ENCODE assay signal across 25 cellular contexts in the genomic region with DNA sequence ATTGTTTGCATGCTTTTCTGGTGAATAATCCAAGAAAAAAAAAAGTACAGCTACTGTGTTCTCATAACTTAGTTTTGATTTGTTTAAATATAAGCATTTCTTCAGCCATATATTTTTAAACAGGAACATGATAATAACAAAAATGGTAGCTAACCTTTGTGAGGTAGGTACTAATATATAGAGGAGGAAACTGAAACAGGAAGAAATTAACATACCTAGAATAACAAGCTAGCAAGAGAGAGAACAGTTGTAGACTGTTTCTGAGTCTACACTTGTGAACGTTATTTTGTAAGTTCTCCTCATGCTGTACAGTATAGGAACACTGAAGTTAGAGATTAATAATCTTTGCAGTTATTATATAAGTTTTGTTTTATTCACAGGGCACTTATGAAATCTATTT. TPM values are rescaled to one million over a fixed set of nuclear protein-coding genes. Genes with fewer than 3 reads are reported as not detected.
DNase-seq lines count a peak whose midpoint lies in the region; ATAC-seq and TF ChIP-seq lines count a peak whose summit lies in the region.
"Had no signal": no experiment of that assay in that cellular context is flagged by ENCODE, and none has a peak within 500 bp of the region (broad histone marks: within the 10 kb centered on the region; RNA-seq: fewer than 3 reads in every experiment).

No MANE protein-coding gene starts in this region.

- H3K36me3 Mint-ChIP-seq in CD4-positive, alpha-beta T cell (ENCODE audit: low read depth), result peaks cover 53% of the 10 kb centered on the region
- H3K36me3 Mint-ChIP-seq in memory B cell, result peaks cover 19% of the 10 kb centered on the region

- H3K4me1 ChIP-seq in gastrocnemius medialis, result no peaks in the 10 kb centered on the region
- H3K4me1 ChIP-seq: Caco-2 had no signal

- H3K4me3 Mint-ChIP-seq in CD4-positive, alpha-beta T cell, result no peak overlapping the region
- H3K4me3 Mint-ChIP-seq in memory B cell, result peak overlapping the region; percentile 39
- H3K4me3 Mint-ChIP-seq: CD4-positive, alpha-beta memory T cell; T-helper 1 cell treated with Interleukin-12 subunit alpha and Interleukin-12 subunit beta and Interleukin-4 antibody, amounts not matched to agents 30 μg/mL and 1 μg/mL, for 36 hours had no signal

- peaks cover 17% of the 10 kb centered on the region for H3K4me1 Mint-ChIP-seq in CD4-positive, alpha-beta T cell (ENCODE audit: low read depth)
- H3K4me1 Mint-ChIP-seq in memory B cell, result peaks cover 18% of the 10 kb centered on the region

- H3K4me3 ChIP-seq in SK-N-MC, result no peak overlapping the region
- no peak overlapping the region for H3K4me3 ChIP-seq in gastrocnemius medialis
- H3K4me3 ChIP-seq: A549, MG63, PC-9 had no signal

- ATAC-seq in CD4-positive, alpha-beta T cell (ENCODE audit: poor library complexity), result no peak
- peak; percentile 61 for ATAC-seq in HG03460 (IDR thresholded peaks at IDR 0.05; ENCODE audit: unreplicated experiment)
- peak; percentile 73 for ATAC-seq in memory B cell (ENCODE audit: low read depth)
- ATAC-seq in gastrocnemius medialis, result no peak
- ATAC-seq: A549 had no signal

- no peaks in the 10 kb centered on the region for H3K9me3 Mint-ChIP-seq in CD4-positive, alpha-beta T cell
- H3K9me3 Mint-ChIP-seq in memory B cell, result peaks cover 3% of the 10 kb centered on the region
- H3K9me3 Mint-ChIP-seq: CD4-positive, alpha-beta memory T cell; T-helper 1 cell treated with Interleukin-12 subunit alpha and Interleukin-12 subunit beta and Interleukin-4 antibody, amounts not matched to agents 30 μg/mL and 1 μg/mL, for 36 hours had no signal

- intact Hi-C loops in CD4-positive, alpha-beta T cell (cut with DNase I, micrococcal nuclease), result no loop called here
- intact Hi-C loops in gastrocnemius medialis (cut with DNase I; ENCODE audit: low total_unique reads), result no loop called here

- H3K27me3 ChIP-seq in CD4-positive, alpha-beta T cell (ENCODE audit: control insufficient read depth, insufficient read depth, low read length), result no peaks in the 10 kb centered on the region
- H3K27me3 ChIP-seq in gastrocnemius medialis, result no peaks in the 10 kb centered on the region
- H3K27me3 ChIP-seq: MG63 had no signal

- no peak for DNase-seq in CD4-positive, alpha-beta T cell
- DNase-seq in SK-N-MC (ENCODE audit: low read depth, low spot score), result no peak
- no peak for DNase-seq in memory B cell (ENCODE audit: low spot score in 2 of 2)
- DNase-seq in SW480 (ENCODE audit: low spot score), result no peak
- no peak for DNase-seq in inferior parietal cortex (ENCODE audit: extremely low spot score)
- DNase-seq in gastrocnemius medialis, result no peak
- no peak for DNase-seq in RKO (ENCODE audit: low spot score)
- DNase-seq: Caco-2; CD4-positive, alpha-beta memory T cell; DMS 273 treated with DMSO at 0.1 percent for 48 hours; DND-41; H7; MG63; NCI-H1092; NCI-H1436; NCI-H187 treated with DMSO at 0.1 percent for 48 hours; NCI-H2107; NCI-H446 treated with DMSO at 0.1 percent for 48 hours; NCI-H526 treated with DMSO at 0.1 percent for 48 hours; PC-9; SHP77 treated with DMSO at 0.1 percent for 48 hours had no signal

- H3K9ac ChIP-seq in SK-N-MC (ENCODE audit: insufficient read length), result no peak overlapping the region

- no peak for TF ChIP-seq CTCF in CD4-positive, alpha-beta T cell (IDR thresholded peaks at IDR 0.05)
- TF ChIP-seq CTCF in gastrocnemius medialis (IDR thresholded peaks at IDR 0.05 in 4 of 5, conservative IDR thresholded peaks at IDR 0.05 in 1 of 5), result no peak

- CTCF ChIA-PET in CD4-positive, alpha-beta T cell (lab: Charles Lee), result no interaction called here

- H3K27me3 Mint-ChIP-seq in CD4-positive, alpha-beta T cell, result no peaks in the 10 kb centered on the region
- H3K27me3 Mint-ChIP-seq in memory B cell, result no peaks in the 10 kb centered on the region
- H3K27me3 Mint-ChIP-seq: CD4-positive, alpha-beta memory T cell had no signal

- in situ Hi-C loops in gastrocnemius medialis (cut with MboI; ENCODE audit: low sequenced_read_pairs in 4 of 4), result no loop called here

- no peak overlapping the region for H3K27ac ChIP-seq in CD4-positive, alpha-beta T cell (ENCODE audit: low read depth, low read length)
- H3K27ac ChIP-seq in SK-N-MC (peak overlapping the region; percentile 35; the same call in 1 of the 2 replicates), gastrocnemius medialis (no peak overlapping the region)
- H3K27ac ChIP-seq: A549, PC-9, RWPE1 had no signal

- H3K36me3 ChIP-seq in SK-N-MC (ENCODE audit: insufficient read depth, low read length) (peaks cover 26% of the 10 kb centered on the region), gastrocnemius medialis (peaks cover 0 to 10% of the 10 kb centered on the region in 2 donors)

- H3K9me3 ChIP-seq in CD4-positive, alpha-beta T cell (ENCODE audit: control insufficient read depth, low read length), result no peaks in the 10 kb centered on the region
- H3K9me3 ChIP-seq in SK-N-MC (ENCODE audit: low read depth, low read length), result no peaks in the 10 kb centered on the region
- H3K9me3 ChIP-seq in gastrocnemius medialis, result no peaks in the 10 kb centered on the region
- H3K9me3 ChIP-seq: A549, Caco-2, MG63 had no signal

- H3K27ac Mint-ChIP-seq in CD4-positive, alpha-beta T cell, result peak overlapping the region; percentile 39
- peak overlapping the region; percentile 41 for H3K27ac Mint-ChIP-seq in memory B cell
- H3K27ac Mint-ChIP-seq: T-helper 1 cell treated with Interleukin-12 subunit alpha and Interleukin-12 subunit beta and Interleukin-4 antibody, amounts not matched to agents 30 μg/mL and 1 μg/mL, for 36 hours had no signal

- POLR2A ChIA-PET in CD4-positive, alpha-beta T cell (lab: Charles Lee), result no interaction called here

- no peak for TF ChIP-seq POLR2A in gastrocnemius medialis (IDR thresholded peaks at IDR 0.05)

RNA-seq across cellular contexts. Expression of a gene that starts 49.3 kb away (rescaled TPM):
- 10 to 100 TPM; 23.8 to 25.2 TPM for total RNA-seq in CD4-positive, alpha-beta T cell
- total RNA-seq in gastrocnemius medialis, result 10 to 100 TPM in 3 of 4 donors, 1 to 10 TPM in 1; 7.4 to 13.3 (median 11.0) TPM

Comparison
In these comparisons a context has a peak if more than half of its experiments do, and no peak if none do; other contexts are left out.
1. ATAC-seq: peak in HG03460 (single experiment) and memory B cell (single experiment); none in CD4-positive, alpha-beta T cell (single experiment) and gastrocnemius medialis (0 of 2).